Comparison of ENCODE assay signal across 1 cellular context in genomic region chr15:77702211-77702957, GRCh38.
A peak's percentile ranks its signal among the peaks of the same experiment; 100 is the strongest.
TF ChIP-seq lines count a peak whose summit lies in the region.

No MANE protein-coding gene starts in this region.

TF ChIP-seq in WTC11, 78 proteins besides CTCF, POLR2A, EP300 and RAD21 (continued from another document):
- peak; percentile 86; the same call in 1 of the 2 replicates for TF ChIP-seq JUN (CRISPR knock-in tag; IDR thresholded peaks at IDR 0.05)
- TF ChIP-seq NR3C1 (CRISPR knock-in tag; conservative IDR thresholded peaks at IDR 0.05; ENCODE audit: low read depth) = no peak
- TF ChIP-seq ATF6 (CRISPR knock-in tag; IDR thresholded peaks at IDR 0.05) = no peak
- no peak for TF ChIP-seq NR2C2 (CRISPR knock-in tag; IDR thresholded peaks at IDR 0.05)
- TF ChIP-seq ATF3 (CRISPR knock-in tag; conservative IDR thresholded peaks at IDR 0.05) = no peak
- TF ChIP-seq ZNF232 (CRISPR knock-in tag; IDR thresholded peaks at IDR 0.05) = peak; percentile 91
- TF ChIP-seq ZNF138 (CRISPR knock-in tag; conservative IDR thresholded peaks at IDR 0.05) = no peak
- no peak for TF ChIP-seq ZNF423 (CRISPR knock-in tag; IDR thresholded peaks at IDR 0.05)
- peak; percentile 58; the same call in 1 of the 2 replicates for TF ChIP-seq SMAD3 (CRISPR knock-in tag; IDR thresholded peaks at IDR 0.05; ENCODE audit: borderline replicate concordance)
- TF ChIP-seq ZNF532 (CRISPR knock-in tag; IDR thresholded peaks at IDR 0.05; ENCODE audit: borderline replicate concordance) = no peak
- peak; percentile 67; the same call in 1 of the 2 replicates for TF ChIP-seq SMAD4 (CRISPR knock-in tag; IDR thresholded peaks at IDR 0.05)
- TF ChIP-seq ZSCAN18 (CRISPR knock-in tag; IDR thresholded peaks at IDR 0.05) = no peak; the same call in 1 of the 2 replicates
- no peak for TF ChIP-seq ELF4 (CRISPR knock-in tag; IDR thresholded peaks at IDR 0.05; ENCODE audit: low read depth)
- no peak for TF ChIP-seq AFF4 (CRISPR knock-in tag; IDR thresholded peaks at IDR 0.05; ENCODE audit: borderline replicate concordance)
- TF ChIP-seq IRF1 (CRISPR knock-in tag; IDR thresholded peaks at IDR 0.05) = 0 out of 2 replicates have a peak, but pooled peaks have one; percentile 35
- TF ChIP-seq ATF2 (CRISPR knock-in tag; IDR thresholded peaks at IDR 0.05; ENCODE audit: borderline replicate concordance, low read depth) = peak; percentile 8; the same call in 1 of the 2 replicates
- no peak for TF ChIP-seq ZNF263 (CRISPR knock-in tag; IDR thresholded peaks at IDR 0.05; ENCODE audit: low read depth)
- no peak for TF ChIP-seq KAT7 (CRISPR knock-in tag; IDR thresholded peaks at IDR 0.05; ENCODE audit: borderline replicate concordance)
- TF ChIP-seq ZNF396 (CRISPR knock-in tag; IDR thresholded peaks at IDR 0.05; ENCODE audit: borderline replicate concordance) = no peak
- TF ChIP-seq ZNF121 (CRISPR knock-in tag; IDR thresholded peaks at IDR 0.05) = peak; percentile 74
